Comparison of ENCODE assay signal across 8 cellular contexts in genomic region chr10:91907914-91908357, GRCh38. TPM values are rescaled to one million over a fixed set of nuclear protein-coding genes. Genes with fewer than 3 reads are reported as not detected.
DNase-seq lines count a peak whose midpoint lies in the region; ATAC-seq, FAIRE-seq and TF ChIP-seq lines count a peak whose summit lies in the region.

No MANE protein-coding gene starts in this region.

- H3K4me3 Mint-ChIP-seq in Calu3 (ENCODE audit: low read depth, unreplicated experiment) = peak overlapping the region; percentile 79

- CTCF ChIA-PET in Calu3 (lab: Charles Lee) = interaction anchor here (0.6 to 1.3 kb wide), 2 partner anchors 16 to 92 kb away, joined by 3 read pairs; partner anchors contain the start of gene BTAF1

- H3K79me2 ChIP-seq in keratinocyte (ENCODE audit: control insufficient read depth, insufficient read depth, low read length) = no peaks in the 10 kb centered on the region

- ATAC-seq in GM21423 (IDR thresholded peaks at IDR 0.05; ENCODE audit: unreplicated experiment) (no peak), GM18498 (IDR thresholded peaks at IDR 0.05; ENCODE audit: unreplicated experiment) (no peak), HG03039 (IDR thresholded peaks at IDR 0.05; ENCODE audit: unreplicated experiment) (no peak)

- H3K27ac ChIP-seq in keratinocyte (ENCODE audit: control insufficient read depth, insufficient read depth, low read length) (no peak overlapping the region), substantia nigra (ENCODE audit: low read depth, low read length, poor library complexity, severe bottlenecking) (peak overlapping the region; percentile 30)

- H3K4me1 ChIP-seq in keratinocyte (ENCODE audit: control insufficient read depth, extremely low read depth, insufficient read depth, low read length) = peaks cover 3% of the 10 kb centered on the region

- peaks cover 15% of the 10 kb centered on the region for H3K4me1 Mint-ChIP-seq in Calu3 (ENCODE audit: low read depth, unreplicated experiment)

- H3K4me2 ChIP-seq in keratinocyte (ENCODE audit: control insufficient read depth, extremely low read depth, insufficient read depth, low read depth, low read length) = peak overlapping the region; percentile 88

- no peaks in the 10 kb centered on the region for H3K9me3 ChIP-seq in keratinocyte (ENCODE audit: control insufficient read depth, low read depth, low read length)

- no peaks in the 10 kb centered on the region for H4K20me1 ChIP-seq in keratinocyte (ENCODE audit: control insufficient read depth, extremely low read depth, insufficient read depth, low read length)

- peaks cover 0 to 3% of the 10 kb centered on the region in 2 experiments for H3K36me3 ChIP-seq in keratinocyte (ENCODE audit: control insufficient read depth in 2 of 2, extremely low read depth in 1 of 2, insufficient read depth in 2 of 2, low read length in 2 of 2)

- H3K27me3 Mint-ChIP-seq in Calu3 (ENCODE audit: unreplicated experiment) = peaks cover 4% of the 10 kb centered on the region

- in situ Hi-C loops in astrocyte of the spinal cord (cut with HindIII; ENCODE audit: low sequenced_read_pairs) = no loop called here

- dilution Hi-C loops in keratinocyte (cut with MboI; ENCODE audit: extremely low pct_ligation_motif_present, low sequenced_read_pairs) = no loop called here

- DNase-seq in Calu3 = no peak
- peak; percentile 17 for DNase-seq in HPDE6-E6E7 (ENCODE audit: extremely low spot score)
- DNase-seq in astrocyte of the spinal cord (ENCODE audit: low read depth, low spot score) = no peak
- no peak for DNase-seq in keratinocyte (ENCODE audit: low read depth, low spot score)
- peak in 2 of 49 donors; percentile 18 to 20 for DNase-seq in substantia nigra (lab: John Stamatoyannopoulos, UW)

- H3K27ac Mint-ChIP-seq in Calu3 (ENCODE audit: unreplicated experiment) = no peak overlapping the region

- BruUV-seq in Calu3 (replicated peaks; lab: Mats Ljungman, UMichigan) = no TSS peak

- intact Hi-C loops in Calu3 (cut with micrococcal nuclease; ENCODE audit: unreplicated experiment) = no loop called here

- no peaks in the 10 kb centered on the region for H3K27me3 ChIP-seq in keratinocyte (ENCODE audit: control insufficient read depth, extremely low read depth, insufficient read depth, low read length)

- peak overlapping the region; percentile 67 for H3K4me3 ChIP-seq in astrocyte of the spinal cord (ENCODE audit: low read depth, low read length)
- peak overlapping the region; percentile 42 to 74 (median 67) for H3K4me3 ChIP-seq in keratinocyte (ENCODE audit: control insufficient read depth in 2 of 3, extremely low read depth in 1 of 3, insufficient read depth in 2 of 3, low read depth in 1 of 3, low read length in 3 of 3)

- peak overlapping the region; percentile 20 for H3K9ac ChIP-seq in keratinocyte (ENCODE audit: control insufficient read depth, extremely low read depth, insufficient read depth, low read length)

- peaks cover 18% of the 10 kb centered on the region for H3K36me3 Mint-ChIP-seq in Calu3 (ENCODE audit: insufficient read depth, unreplicated experiment)

- H3K9me3 Mint-ChIP-seq in Calu3 (ENCODE audit: low read depth, unreplicated experiment) = no peaks in the 10 kb centered on the region

- no peak for TF ChIP-seq CTCF in Calu3 (IDR thresholded peaks at IDR 0.05; ENCODE audit: unreplicated experiment)
- TF ChIP-seq CTCF in astrocyte of the spinal cord (IDR thresholded peaks at IDR 0.05; ENCODE audit: low read depth, low read length) = no peak
- TF ChIP-seq CTCF in keratinocyte (optimal IDR thresholded peaks at IDR 0.05 in 1 of 3, IDR thresholded peaks at IDR 0.05 in 1 of 3, conservative IDR thresholded peaks at IDR 0.05 in 1 of 3; ENCODE audit: extremely low read depth in 1 of 3, insufficient read depth in 2 of 3, low read length in 3 of 3) = no peak

- no peaks in the 10 kb centered on the region for H3K9me1 ChIP-seq in keratinocyte (ENCODE audit: control insufficient read depth, extremely low read depth, insufficient read depth, low read length)

- H2AFZ ChIP-seq in keratinocyte (ENCODE audit: control insufficient read depth, low read length) = peak overlapping the region; percentile 89

- no peak for FAIRE-seq in keratinocyte (lab: Jason Lieb, UNC)

RNA-seq across cellular contexts. Expression of gene FGFBP3, which starts 1.4 kb away (rescaled TPM):
- 1.9 and 2.1 TPM in 2 replicates for total RNA-seq in Calu3 (2022)
- 0.03 to 0.22 TPM (median 0.06 TPM) in 3 replicates for polyA plus RNA-seq in keratinocyte
- 0.10 TPM for polyA plus RNA-seq in keratinocyte (2011; ENCODE audit: low read depth)
- polyA plus RNA-seq in keratinocyte (2011; cell fraction: cytosol; rRNA removed) = 0.02 and 0.04 TPM in 2 replicates
- polyA plus RNA-seq in keratinocyte (2011; cell fraction: nucleus; rRNA removed) = 0.11 and 0.13 TPM in 2 replicates
- polyA plus RNA-seq in keratinocyte (2012; ENCODE audit: low replicate concordance) = 0.21 and 0.26 TPM in 2 replicates
- polyA minus RNA-seq in keratinocyte = 0.10 to 0.13 TPM in 2 of 3 replicates, not detected in the other
- not detected for polyA minus RNA-seq in keratinocyte (2011; cell fraction: cytosol; rRNA and poly(A)+ RNA removed)
- polyA minus RNA-seq in keratinocyte (2011; cell fraction: nucleus; rRNA and poly(A)+ RNA removed) = not detected in 2 replicates

RNA-seq across cellular contexts. Expression of gene BTAF1, which starts 15.6 kb away (rescaled TPM):
- total RNA-seq in Calu3 (2022) = 29.2 and 30.7 TPM in 2 replicates
- polyA plus RNA-seq in keratinocyte = 15.0 to 43.6 TPM (median 42.9 TPM) in 3 replicates
- polyA plus RNA-seq in keratinocyte (2011; ENCODE audit: low read depth) = 18.2 TPM
- polyA plus RNA-seq in keratinocyte (2011; cell fraction: cytosol; rRNA removed) = 3.5 and 8.7 TPM in 2 replicates
- polyA plus RNA-seq in keratinocyte (2011; cell fraction: nucleus; rRNA removed) = 101 and 123 TPM in 2 replicates
- polyA plus RNA-seq in keratinocyte (2012; ENCODE audit: low replicate concordance) = 12.5 and 22.4 TPM in 2 replicates
- 7.2 to 74.0 TPM (median 50.0 TPM) in 3 replicates for polyA minus RNA-seq in keratinocyte
- 10.6 TPM for polyA minus RNA-seq in keratinocyte (2011; cell fraction: cytosol; rRNA and poly(A)+ RNA removed)
- 53.4 and 98.3 TPM in 2 replicates for polyA minus RNA-seq in keratinocyte (2011; cell fraction: nucleus; rRNA and poly(A)+ RNA removed)
